In genomic region chr1:6882414-6882813, GRCh38 we compare ENCODE assay signal across 9 cellular contexts.
"Had no signal": no experiment of that assay in that cellular context is flagged by ENCODE, and none has a peak within 500 bp of the region (broad histone marks: within the 10 kb centered on the region; RNA-seq: fewer than 3 reads in every experiment).

No MANE protein-coding gene starts in this region.

- H3K4me2 ChIP-seq: GM23338 had no signal

- H3K27ac ChIP-seq: GM23248 had no signal

- H3K9me3 ChIP-seq: HAP-1 had no signal

- DNase-seq: GM23248, GOT3, H7, H9, HCEC 1CT, HFFc6 had no signal

- H2AFZ ChIP-seq: GM23248, GM23338 had no signal

- H3K9ac ChIP-seq: GM23248 had no signal

- H3K36me3 ChIP-seq: HAP-1 had no signal

- H3K4me3 ChIP-seq: GM23248, GM23338, HAP-1 had no signal

- ATAC-seq: GM23338, HCT116 had no signal
